17 cellular contexts compared by ENCODE assay signal in the genomic region with DNA sequence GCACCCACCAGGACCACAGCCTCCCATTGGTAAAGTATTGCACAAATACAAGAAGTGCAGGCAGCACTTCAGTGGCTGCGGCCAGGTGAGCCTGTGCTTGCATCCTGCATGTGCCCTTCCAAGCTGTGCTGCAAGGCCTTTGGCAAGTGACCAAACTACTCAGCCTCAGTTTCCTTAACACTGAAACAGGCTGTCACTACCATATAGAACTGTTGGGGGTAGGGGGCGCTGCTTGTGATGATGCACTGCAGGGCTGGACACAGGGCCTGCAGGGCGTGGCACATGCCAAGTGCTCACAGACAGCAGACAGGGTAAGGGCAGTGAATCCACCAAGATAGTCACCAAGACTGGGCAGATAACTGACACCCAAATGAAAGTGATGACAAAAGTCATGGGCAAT.
"Had no signal": no experiment of that assay in that cellular context is flagged by ENCODE, and none has a peak within 500 bp of the region (broad histone marks: within the 10 kb centered on the region; RNA-seq: fewer than 3 reads in every experiment).

No MANE protein-coding gene starts in this region.

- H3K9me3 ChIP-seq: left lung, thyroid gland, vagina had no signal

- H3K27ac ChIP-seq: left lung had no signal

- H3K27me3 Mint-ChIP-seq: brain, memory B cell had no signal

- ATAC-seq: esophagus mucosa, left lung had no signal

- H3K27ac Mint-ChIP-seq: activated T-helper 2 cell treated with anti-CD3 and anti-CD28 coated beads, Interferon-gamma antibody, Interleukin-2, Interleukin-4, amounts not matched to agents 10 μg/mL and 5 μg/mL and 100 μg/mL, durations not matched to agents 14 hours and 24 hours and 36 hours; brain; memory B cell had no signal

- H3K9me3 Mint-ChIP-seq: activated T-helper 2 cell treated with anti-CD3 and anti-CD28 coated beads, Interferon-gamma antibody, Interleukin-2, Interleukin-4, amounts not matched to agents 10 μg/mL and 5 μg/mL and 100 μg/mL, durations not matched to agents 14 hours and 24 hours and 36 hours; brain; memory B cell; nephron had no signal

- H3K27me3 ChIP-seq: left lung, thyroid gland, vagina had no signal

- DNase-seq: activated CD4-positive, alpha-beta T cell treated with anti-CD3 and anti-CD28 coated beads, Interleukin-2, amount 50 U/mL, for 1 hour; activated naive CD4-positive, alpha-beta T cell treated with anti-CD3 and anti-CD28 coated beads, Interleukin-2, amount 50 U/mL, for 16 hours; activated T-cell treated with anti-CD3 and anti-CD28 coated beads for 4 hours; cerebellar nuclear complex; dermis blood vessel endothelial cell; glutamatergic neuron; left lung; T-helper 2 cell; thyroid gland had no signal

- H3K4me1 Mint-ChIP-seq: memory B cell had no signal

- H3K4me3 Mint-ChIP-seq: brain, memory B cell, nephron had no signal

- FAIRE-seq: islet of Langerhans, TTC549 had no signal

- H3K4me3 ChIP-seq: left lung, thyroid gland, vagina had no signal
